18 cellular contexts compared by ENCODE assay signal in the genomic region with DNA sequence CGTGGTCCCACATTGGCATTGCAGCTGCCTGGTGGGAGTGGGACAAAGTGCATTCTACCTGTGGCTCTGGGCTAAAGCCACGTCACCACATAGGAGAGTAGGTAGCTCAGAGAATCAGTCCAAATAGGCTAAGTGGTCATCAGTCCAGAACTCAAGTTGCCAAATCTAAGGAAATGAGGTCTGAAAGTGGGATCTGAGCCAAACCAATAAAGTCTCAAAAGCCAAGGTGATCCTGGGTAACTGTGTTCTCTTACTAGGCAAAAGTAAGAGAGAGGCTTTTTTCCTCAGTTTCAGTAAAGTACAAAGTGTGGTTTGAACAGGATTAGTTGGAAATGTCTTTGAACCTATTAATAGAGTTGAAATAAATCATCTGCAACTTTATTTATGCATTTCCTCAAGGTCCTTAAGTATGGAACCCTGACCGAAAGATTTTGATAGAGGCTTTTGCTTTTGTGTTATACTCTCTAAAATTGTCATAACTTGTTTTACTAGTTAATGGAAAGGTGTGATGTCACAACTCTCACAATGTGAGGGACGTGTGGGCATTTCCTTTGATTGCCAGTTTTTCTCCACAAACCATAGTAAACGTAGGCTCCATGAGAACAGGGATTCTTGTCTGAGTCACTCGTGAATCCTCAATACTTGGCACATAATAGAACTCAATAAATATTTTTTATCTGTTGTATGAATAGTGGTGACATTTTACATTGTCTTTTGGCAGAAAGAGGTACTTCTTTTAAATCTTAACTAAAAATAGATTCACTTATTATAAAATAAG.
DNase-seq lines count a peak whose midpoint lies in the region; ATAC-seq and TF ChIP-seq lines count a peak whose summit lies in the region.
"Had no signal": no experiment of that assay in that cellular context is flagged by ENCODE, and none has a peak within 500 bp of the region (broad histone marks: within the 10 kb centered on the region; RNA-seq: fewer than 3 reads in every experiment).

No MANE protein-coding gene starts in this region.

- H3K4me3 ChIP-seq in HEK293 (ENCODE audit: low read depth, low read length) (no peak overlapping the region), esophagus muscularis mucosa (no peak overlapping the region), testis (no peak overlapping the region)
- H3K4me3 ChIP-seq: BLaER1 treated with 17β-estradiol and CSF1 and Interleukin-3, amounts not matched to agents 10 nM and 100 nM; SK-N-MC had no signal

- H3K27me3 Mint-ChIP-seq in activated T-helper 17 cell treated with anti-CD3 and anti-CD28 coated beads, Interleukin-2, amount 50 U/mL, for 72 hours = no peaks in the 10 kb centered on the region

- H3K36me3 ChIP-seq in HEK293 (ENCODE audit: control insufficient read depth in 2 of 2, insufficient read depth in 1 of 2, low read length in 2 of 2) (no peaks in the 10 kb centered on the region), esophagus muscularis mucosa (no peaks in the 10 kb centered on the region), testis (ENCODE audit: low read depth, missing control alignments) (no peaks in the 10 kb centered on the region)
- H3K36me3 ChIP-seq: BLaER1 treated with 17β-estradiol and CSF1 and Interleukin-3, amounts not matched to agents 10 nM and 100 nM had no signal

- no peaks in the 10 kb centered on the region for H3K36me3 Mint-ChIP-seq in activated T-helper 17 cell treated with anti-CD3 and anti-CD28 coated beads, Interleukin-2, amount 50 U/mL, for 72 hours (ENCODE audit: low read depth)

- H3K4me1 ChIP-seq in HEK293 (ENCODE audit: control insufficient read depth, insufficient read depth, low read length) (no peaks in the 10 kb centered on the region), esophagus muscularis mucosa (peaks cover 0 to 14% (median 4%) of the 10 kb centered on the region in 4 donors), testis (no peaks in the 10 kb centered on the region)

- no peak for ATAC-seq in activated T-helper 17 cell treated with anti-CD3 and anti-CD28 coated beads, Interleukin-2, amount 50 U/mL, for 72 hours (replicated peaks)
- ATAC-seq: HCT116, Right ventricle myocardium inferior had no signal

- CTCF ChIA-PET in HEK293 (lab: Yijun Ruan, JAX) (no interaction called here), RWPE1 (lab: Yijun Ruan, JAX) (no interaction called here)

- TF ChIP-seq CTCF in HEK293 (tag by site-specific recombination; IDR thresholded peaks at IDR 0.05) (no peak), RWPE1 (conservative IDR thresholded peaks at IDR 0.05; ENCODE audit: low read depth) (no peak), esophagus muscularis mucosa (IDR thresholded peaks at IDR 0.05) (no peak), testis (IDR thresholded peaks at IDR 0.05) (no peak)

- intact Hi-C loops in esophagus muscularis mucosa (cut with DNase I) = no loop called here
- intact Hi-C loops in testis (cut with DNase I; ENCODE audit: low total_unique reads) = no loop called here

- no peak overlapping the region for H3K4me3 Mint-ChIP-seq in activated T-helper 17 cell treated with anti-CD3 and anti-CD28 coated beads, Interleukin-2, amount 50 U/mL, for 72 hours

- H3K27me3 ChIP-seq in esophagus muscularis mucosa (no peaks in the 10 kb centered on the region), testis (no peaks in the 10 kb centered on the region)
- H3K27me3 ChIP-seq: BLaER1 treated with 17β-estradiol and CSF1 and Interleukin-3, amounts not matched to agents 10 nM and 100 nM had no signal

- H3K27ac ChIP-seq in HEK293 (ENCODE audit: extremely low read depth, low read depth, low read length) (no peak overlapping the region), RWPE1 (no peak overlapping the region), esophagus muscularis mucosa (replicated peaks in 1 of 4) (no peak overlapping the region), testis (no peak overlapping the region)
- H3K27ac ChIP-seq: BLaER1 treated with 17β-estradiol and CSF1 and Interleukin-3, amounts not matched to agents 10 nM and 100 nM; SK-N-MC had no signal

- no peak for TF ChIP-seq EP300 in esophagus muscularis mucosa (IDR thresholded peaks at IDR 0.05)

- H3K9me3 ChIP-seq in HEK293 (ENCODE audit: control insufficient read depth, insufficient read depth, low read depth, low read length) = no peaks in the 10 kb centered on the region
- H3K9me3 ChIP-seq in esophagus muscularis mucosa = peaks cover 0 to 6% (median 0%) of the 10 kb centered on the region in 4 donors
- H3K9me3 ChIP-seq in testis = no peaks in the 10 kb centered on the region

- DNase-seq in RWPE1 (ENCODE audit: low spot score) (peak; percentile 41), esophagus muscularis mucosa (ENCODE audit: extremely low spot score) (peak; percentile 29), renal cortical epithelial cell (ENCODE audit: low read depth) (peak; percentile 75), testis (no peak), islet precursor cell (no peak)
- DNase-seq: EL, KG1, MM.1S, NCI-H1105, NCI-H1694 treated with DMSO at 0.1 percent for 48 hours, NCI-H345, NCI-H526 treated with DMSO at 0.1 percent for 48 hours had no signal

- POLR2A ChIA-PET in HEK293 (lab: Yijun Ruan, JAX) (interaction anchor here (0.5 kb wide), 1 partner anchor 131 kb away, joined by 4 read pairs; no protein-coding TSS in a partner anchor), RWPE1 (lab: Yijun Ruan, JAX; ENCODE audit: low non-redundant PET) (no interaction called here)

- peaks cover 6% of the 10 kb centered on the region for H3K9me3 Mint-ChIP-seq in activated T-helper 17 cell treated with anti-CD3 and anti-CD28 coated beads, Interleukin-2, amount 50 U/mL, for 72 hours

- no peaks in the 10 kb centered on the region for H3K4me1 Mint-ChIP-seq in activated T-helper 17 cell treated with anti-CD3 and anti-CD28 coated beads, Interleukin-2, amount 50 U/mL, for 72 hours

- no peak for TF ChIP-seq POLR2A in esophagus muscularis mucosa (IDR thresholded peaks at IDR 0.05; ENCODE audit: low read depth)
- TF ChIP-seq POLR2A in testis (IDR thresholded peaks at IDR 0.05) = no peak

- WGBS in esophagus muscularis mucosa = 47% methylated on average over 6 of the region's 6 CpGs
- WGBS in testis, 2 donors = 76 to 84% methylated on average over 6 of the region's 6 CpGs

- H3K27ac Mint-ChIP-seq in activated T-helper 17 cell treated with anti-CD3 and anti-CD28 coated beads, Interleukin-2, amount 50 U/mL, for 72 hours = no peak overlapping the region

TF ChIP-seq in HEK293, 187 proteins besides CTCF, POLR2A, EP300 and RAD21:
- TF ChIP-seq SETDB1 (IDR thresholded peaks at IDR 0.05; ENCODE audit: insufficient read length, low read length) (peak; percentile 23), ZNF280D (tag by site-specific recombination; IDR thresholded peaks at IDR 0.05) (no peak), ZNF571 (tag by site-specific recombination; IDR thresholded peaks at IDR 0.05) (no peak)
- TF ChIP-seq, protein P1, sequence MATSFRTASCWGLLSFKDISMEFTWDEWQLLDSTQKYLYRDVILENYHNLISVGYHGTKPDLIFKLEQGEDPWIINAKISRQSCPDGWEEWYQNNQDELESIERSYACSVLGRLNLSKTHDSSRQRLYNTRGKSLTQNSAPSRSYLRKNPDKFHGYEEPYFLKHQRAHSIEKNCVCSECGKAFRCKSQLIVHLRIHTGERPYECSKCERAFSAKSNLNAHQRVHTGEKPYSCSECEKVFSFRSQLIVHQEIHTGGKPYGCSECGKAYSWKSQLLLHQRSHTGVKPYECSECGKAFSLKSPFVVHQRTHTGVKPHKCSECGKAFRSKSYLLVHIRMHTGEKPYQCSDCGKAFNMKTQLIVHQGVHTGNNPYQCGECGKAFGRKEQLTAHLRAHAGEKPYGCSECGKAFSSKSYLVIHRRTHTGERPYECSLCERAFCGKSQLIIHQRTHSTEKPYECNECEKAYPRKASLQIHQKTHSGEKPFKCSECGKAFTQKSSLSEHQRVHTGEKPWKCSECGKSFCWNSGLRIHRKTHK (tag by site-specific recombination; IDR thresholded peaks at IDR 0.05) = no peak
- TF ChIP-seq, protein P2, sequence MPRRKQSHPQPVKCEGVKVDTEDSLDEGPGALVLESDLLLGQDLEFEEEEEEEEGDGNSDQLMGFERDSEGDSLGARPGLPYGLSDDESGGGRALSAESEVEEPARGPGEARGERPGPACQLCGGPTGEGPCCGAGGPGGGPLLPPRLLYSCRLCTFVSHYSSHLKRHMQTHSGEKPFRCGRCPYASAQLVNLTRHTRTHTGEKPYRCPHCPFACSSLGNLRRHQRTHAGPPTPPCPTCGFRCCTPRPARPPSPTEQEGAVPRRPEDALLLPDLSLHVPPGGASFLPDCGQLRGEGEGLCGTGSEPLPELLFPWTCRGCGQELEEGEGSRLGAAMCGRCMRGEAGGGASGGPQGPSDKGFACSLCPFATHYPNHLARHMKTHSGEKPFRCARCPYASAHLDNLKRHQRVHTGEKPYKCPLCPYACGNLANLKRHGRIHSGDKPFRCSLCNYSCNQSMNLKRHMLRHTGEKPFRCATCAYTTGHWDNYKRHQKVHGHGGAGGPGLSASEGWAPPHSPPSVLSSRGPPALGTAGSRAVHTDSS (tag by site-specific recombination; IDR thresholded peaks at IDR 0.05) = no peak

Comparison
In these comparisons a context has a peak if more than half of its experiments do, and no peak if none do; other contexts are left out.
1. DNase-seq: peak in RWPE1 (single experiment), esophagus muscularis mucosa (single experiment) and renal cortical epithelial cell (single experiment); none in testis (single experiment) and islet precursor cell (single experiment).